ENCODE assay signal across 31 cellular contexts in the genomic region with DNA sequence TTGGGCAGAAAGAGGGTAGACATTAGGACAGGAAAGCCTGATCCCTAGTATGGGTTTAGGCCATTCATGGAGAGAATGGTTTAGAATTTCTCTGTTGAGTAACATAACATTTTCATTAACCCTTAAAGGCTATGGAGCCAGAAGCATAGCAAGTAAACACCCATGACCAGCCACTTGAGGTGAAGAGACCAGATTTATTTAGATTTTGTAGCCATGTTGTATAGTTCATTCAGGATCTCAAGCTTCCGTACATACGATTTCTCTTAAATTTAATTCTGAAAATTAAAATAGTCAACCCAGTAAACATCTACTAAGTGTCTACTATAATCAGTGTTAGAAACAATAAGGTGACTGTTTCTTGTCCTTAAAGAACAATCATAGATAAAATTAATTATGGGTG. TPM values are rescaled to one million over a fixed set of nuclear protein-coding genes. Genes with fewer than 3 reads are reported as not detected.
"Had no signal": no experiment of that assay in that cellular context is flagged by ENCODE, and none has a peak within 500 bp of the region (broad histone marks: within the 10 kb centered on the region; RNA-seq: fewer than 3 reads in every experiment).

No MANE protein-coding gene starts in this region.

- ATAC-seq: naive thymus-derived CD8-positive, alpha-beta T cell; natural killer cell treated with Interleukin-12 subunit alpha and Interleukin-12 subunit beta and Interleukin-15 and Interleukin-18, amount 100 ng/mL, for 72 hours; right cardiac atrium; stimulated activated memory B cell treated with anti-CD40 and anti-IgM and Interleukin-4, amounts not matched to agents 10 μg/mL and 1 μg/mL and 100 μg/mL, for 72 hours; stimulated activated naive CD8-positive, alpha-beta T cell treated with anti-CD3 and anti-CD28 coated beads, Interleukin-15, amount 100 ng/mL, for 72 hours; stimulated activated naive CD8-positive, alpha-beta T cell treated with anti-CD3 and anti-CD28 coated beads, Interleukin-15, Interleukin-2, amounts not matched to agents 100 U/mL and 50 U/mL, for 24 hours had no signal

- H3K4me3 Mint-ChIP-seq: naive thymus-derived CD8-positive, alpha-beta T cell; natural killer cell treated with Interleukin-12 subunit alpha and Interleukin-12 subunit beta and Interleukin-15 and Interleukin-18, amount 100 ng/mL, for 72 hours; neural progenitor cell; stimulated activated memory B cell treated with anti-CD40 and anti-IgM and Interleukin-4, amounts not matched to agents 10 μg/mL and 1 μg/mL and 100 μg/mL, for 72 hours; stimulated activated naive CD8-positive, alpha-beta T cell treated with anti-CD3 and anti-CD28 coated beads, Interleukin-15, amount 100 ng/mL, for 72 hours had no signal

- H3K36me3 Mint-ChIP-seq: naive thymus-derived CD8-positive, alpha-beta T cell; natural killer cell treated with Interleukin-12 subunit alpha and Interleukin-12 subunit beta and Interleukin-15 and Interleukin-18, amount 100 ng/mL, for 72 hours; neural progenitor cell; stimulated activated memory B cell treated with anti-CD40 and anti-IgM and Interleukin-4, amounts not matched to agents 10 μg/mL and 1 μg/mL and 100 μg/mL, for 72 hours had no signal

- DNase-seq: naive thymus-derived CD8-positive, alpha-beta T cell; occipital lobe; ovary; posterior cingulate gyrus; psoas muscle; right cardiac atrium; right lobe of liver; spleen; stimulated activated CD4-positive, alpha-beta T cell treated with anti-CD3 and anti-CD28 coated beads, Interleukin-12 subunit alpha, Interleukin-12 subunit beta, amount 100 ng/mL, for 4 hours; stimulated activated CD4-positive, alpha-beta T cell treated with anti-CD3 and anti-CD28 coated beads, Interleukin-1b, Interleukin-23, amount 100 ng/mL, for 48 hours; stimulated activated CD4-positive, alpha-beta T cell treated with anti-CD3 and anti-CD28 coated beads, Interleukin-4, amount 100 ng/mL, for 1 hour; stimulated activated CD4-positive, alpha-beta T cell treated with anti-CD3 and anti-CD28 coated beads, Interleukin-4, amount 100 ng/mL, for 4 hours; stimulated activated CD8-positive, alpha-beta memory T cell treated with anti-CD3 and anti-CD28 coated beads, Interleukin-4, amount 100 ng/mL, for 48 hours; stimulated activated naive CD4-positive, alpha-beta T cell; stimulated activated naive CD8-positive, alpha-beta T cell treated with anti-CD3 and anti-CD28 coated beads, Interleukin-15, amount 100 ng/mL, for 72 hours; stimulated activated naive CD8-positive, alpha-beta T cell treated with anti-CD3 and anti-CD28 coated beads, Interleukin-15, Interleukin-2, amounts not matched to agents 100 U/mL and 50 U/mL, for 24 hours; substantia nigra; testis; upper lobe of left lung had no signal

- H3K36me3 ChIP-seq: neural progenitor cell, ovary, right lobe of liver, spleen, suprapubic skin, tibial nerve, upper lobe of left lung, vagina had no signal

- H3K9me3 Mint-ChIP-seq: natural killer cell treated with Interleukin-12 subunit alpha and Interleukin-12 subunit beta and Interleukin-15 and Interleukin-18, amount 100 ng/mL, for 72 hours; neural progenitor cell; stimulated activated naive CD8-positive, alpha-beta T cell treated with anti-CD3 and anti-CD28 coated beads, Interleukin-15, amount 100 ng/mL, for 72 hours had no signal

- H3K27me3 ChIP-seq: neural progenitor cell, ovary, right lobe of liver, spleen, suprapubic skin, testis, tibial nerve, upper lobe of left lung, vagina had no signal

- H2AFZ ChIP-seq: neural progenitor cell, parathyroid adenoma had no signal

- H3K9ac ChIP-seq: neural progenitor cell, parathyroid adenoma had no signal

- H3K27ac ChIP-seq: neural progenitor cell, parathyroid adenoma, psoas muscle, right lobe of liver, skin epidermis, suprapubic skin, testis, tibial nerve, upper lobe of left lung, vagina had no signal

- H3K4me1 ChIP-seq: neural progenitor cell, suprapubic skin, testis had no signal

- H3K27me3 Mint-ChIP-seq: progenitor cell of endocrine pancreas; stimulated activated naive CD8-positive, alpha-beta T cell treated with anti-CD3 and anti-CD28 coated beads, Interleukin-15, amount 100 ng/mL, for 72 hours had no signal

- H3K27ac Mint-ChIP-seq: naive thymus-derived CD8-positive, alpha-beta T cell; natural killer cell treated with Interleukin-12 subunit alpha and Interleukin-12 subunit beta and Interleukin-15 and Interleukin-18, amount 100 ng/mL, for 72 hours; neural progenitor cell; progenitor cell of endocrine pancreas; stimulated activated memory B cell treated with anti-CD40 and anti-IgM and Interleukin-4, amounts not matched to agents 10 μg/mL and 1 μg/mL and 100 μg/mL, for 72 hours; stimulated activated naive CD8-positive, alpha-beta T cell treated with anti-CD3 and anti-CD28 coated beads, Interleukin-15, amount 100 ng/mL, for 72 hours had no signal

- H3K4me2 ChIP-seq: neural progenitor cell, smooth muscle cell had no signal

- H3K4me1 Mint-ChIP-seq: naive thymus-derived CD8-positive, alpha-beta T cell; neural progenitor cell; stimulated activated memory B cell treated with anti-CD40 and anti-IgM and Interleukin-4, amounts not matched to agents 10 μg/mL and 1 μg/mL and 100 μg/mL, for 72 hours; stimulated activated naive CD8-positive, alpha-beta T cell treated with anti-CD3 and anti-CD28 coated beads, Interleukin-15, amount 100 ng/mL, for 72 hours had no signal

- H3K4me3 ChIP-seq: neural progenitor cell, ovary, psoas muscle, right lobe of liver, skin epidermis, smooth muscle cell, spleen, suprapubic skin, testis, tibial nerve, upper lobe of left lung, vagina had no signal

- FAIRE-seq: urothelium cell line had no signal

- H3K9me3 ChIP-seq: ovary, psoas muscle, right lobe of liver, suprapubic skin, testis, upper lobe of left lung, vagina had no signal

- H3K79me2 ChIP-seq: parathyroid adenoma had no signal

RNA-seq across cellular contexts. Expression of gene CPED1, which starts 51.5 kb away (rescaled TPM):
- total RNA-seq: naive thymus-derived CD8-positive, alpha-beta T cell; natural killer cell treated with Interleukin-12 subunit alpha and Interleukin-12 subunit beta and Interleukin-15 and Interleukin-18, amount 100 ng/mL, for 72 hours had no signal
- polyA plus RNA-seq: naive thymus-derived CD8-positive, alpha-beta T cell; neural cell had no signal
